8 cellular contexts compared by ENCODE assay signal in the genomic region with DNA sequence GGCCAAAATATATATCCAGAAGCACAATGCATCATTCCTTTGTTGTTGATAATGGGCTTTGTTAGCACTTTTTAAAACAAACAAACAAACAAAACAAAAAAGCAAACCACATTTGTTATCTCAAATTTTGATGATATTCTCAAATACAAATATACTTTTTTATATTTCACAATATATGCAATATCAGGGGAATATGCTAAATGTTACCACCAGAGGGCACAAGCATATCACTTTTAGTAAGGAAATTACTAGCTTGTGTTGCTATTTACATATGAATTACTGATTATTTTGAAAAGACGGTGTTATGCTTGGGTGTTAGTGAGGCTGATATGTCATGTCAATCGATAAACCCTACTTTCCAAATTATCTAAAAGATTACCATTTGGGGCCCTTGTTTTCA. TPM values are rescaled to one million over a fixed set of nuclear protein-coding genes. Genes with fewer than 3 reads are reported as not detected.
DNase-seq lines count a peak whose midpoint lies in the region; ATAC-seq, FAIRE-seq and TF ChIP-seq lines count a peak whose summit lies in the region.

No MANE protein-coding gene starts in this region.

- TF ChIP-seq POLR2A in HepG2 (IDR thresholded peaks at IDR 0.05; ENCODE audit: insufficient read depth in 1 of 2, low read depth in 2 of 2, low read length in 2 of 2): no peak

- intact Hi-C loops in Calu3 (cut with micrococcal nuclease; ENCODE audit: unreplicated experiment): loop anchor here (5.0 kb wide), 1 partner anchor 392 kb away; no protein-coding TSS in a partner anchor
- intact Hi-C loops in HepG2 (cut with micrococcal nuclease; ENCODE audit: unreplicated experiment): no loop called here

- no peaks in the 10 kb centered on the region for H3K4me1 Mint-ChIP-seq in Calu3 (ENCODE audit: low read depth, unreplicated experiment)

- CTCF ChIA-PET in Calu3 (lab: Charles Lee) (interaction anchor here (0.9 to 1.0 kb wide), 4 partner anchors 11 to 459 kb away, joined by 3 to 8 read pairs (median 4); no protein-coding TSS in a partner anchor), HEK293 (lab: Yijun Ruan, JAX) (interaction anchor here (0.6 to 4.8 kb wide), 28 partner anchors 8 to 1211 kb away, joined by 3 to 32 read pairs (median 3); partner anchors contain the start of genes CLDN2, NCBP2L and RIPPLY1), HepG2 (lab: Yijun Ruan, JAX; ENCODE audit: low intra/inter-chr PET ratio, low total read pairs) (interaction anchor here (1.4 kb wide), 1 partner anchor 86 kb away, joined by 6 read pairs; no protein-coding TSS in a partner anchor)

- H3K4me1 ChIP-seq in HEK293 (ENCODE audit: control insufficient read depth, insufficient read depth, low read length) (no peaks in the 10 kb centered on the region), HepG2 (ENCODE audit: insufficient read depth, low read length) (no peaks in the 10 kb centered on the region)

- 69% methylated on average over 2 of the region's 2 CpGs for WGBS in HepG2 (ENCODE audit: low lambda C conversion rate)

- no peaks in the 10 kb centered on the region for H3K27me3 Mint-ChIP-seq in Calu3 (ENCODE audit: unreplicated experiment)

- no peaks in the 10 kb centered on the region for H3K79me2 ChIP-seq in HepG2 (ENCODE audit: insufficient read depth, low read length)

- no peaks in the 10 kb centered on the region for H3K27me3 ChIP-seq in HepG2 (ENCODE audit: control insufficient read depth in 1 of 2, insufficient read depth in 2 of 2, low read length in 2 of 2)

- peak; percentile 9 for DNase-seq in Calu3
- peak; percentile 24 for DNase-seq in amniotic epithelial cell (ENCODE audit: low read depth)
- DNase-seq in HepG2 (ENCODE audit: low spot score): peak; percentile 4
- no peak for DNase-seq in occipital lobe (lab: John Stamatoyannopoulos, UW)
- no peak for DNase-seq in pons (ENCODE audit: low spot score)
- DNase-seq in NCI-H226: no peak

- POLR2A ChIA-PET in HEK293 (lab: Yijun Ruan, JAX): interaction anchor here (1.3 kb wide), 1 partner anchor 125 kb away, joined by 3 read pairs; no protein-coding TSS in a partner anchor
- POLR2A ChIA-PET in HepG2 (lab: Yijun Ruan, JAX): no interaction called here

- H2AFZ ChIP-seq in HepG2 (ENCODE audit: low read length): no peak overlapping the region

- H3K27ac ChIP-seq in HEK293 (ENCODE audit: extremely low read depth, low read depth, low read length) (no peak overlapping the region), HepG2 (ENCODE audit: extremely low read length, insufficient read depth, low read length) (no peak overlapping the region)

- no peaks in the 10 kb centered on the region for H3K36me3 Mint-ChIP-seq in Calu3 (ENCODE audit: insufficient read depth, unreplicated experiment)

- H3K4me2 ChIP-seq in HepG2 (ENCODE audit: low read depth, low read length): no peak overlapping the region

- no TSS peak for BruUV-seq in Calu3 (replicated peaks; lab: Mats Ljungman, UMichigan)
- no TSS peak for BruUV-seq in HepG2 (replicated peaks; lab: Mats Ljungman, UMichigan)

- H3K9ac ChIP-seq in HepG2 (ENCODE audit: insufficient read depth, low read depth, low read length): no peak overlapping the region

- no peaks in the 10 kb centered on the region for H3K9me3 Mint-ChIP-seq in Calu3 (ENCODE audit: low read depth, unreplicated experiment)

- no peak for TF ChIP-seq EP300 in HepG2 (IDR thresholded peaks at IDR 0.05; ENCODE audit: low read depth in 2 of 2, low read length in 2 of 2)
- no peak for TF ChIP-seq EP300 in HepG2 (CRISPR knock-in tag; IDR thresholded peaks at IDR 0.05; ENCODE audit: borderline replicate concordance)

- no peak for TF ChIP-seq RAD21 in HepG2 (CRISPR knock-in tag; IDR thresholded peaks at IDR 0.05)

- TF ChIP-seq CTCF in Calu3 (IDR thresholded peaks at IDR 0.05; ENCODE audit: unreplicated experiment) (peak; percentile 36), HEK293 (tag by site-specific recombination; IDR thresholded peaks at IDR 0.05) (no peak), HepG2 (CRISPR knock-in tag; IDR thresholded peaks at IDR 0.05) (peak; percentile 28)

- in situ Hi-C loops in HepG2 (cut with HindIII; ENCODE audit: extremely low pct_ligation_motif_present, low pct_unique_long_range_greater_than_20kb): no loop called here

- H4K20me1 ChIP-seq in HepG2 (ENCODE audit: insufficient read depth, low read length): no peaks in the 10 kb centered on the region

- H3K27ac Mint-ChIP-seq in Calu3 (ENCODE audit: unreplicated experiment): no peak overlapping the region

- H3K4me3 Mint-ChIP-seq in Calu3 (ENCODE audit: low read depth, unreplicated experiment): no peak overlapping the region

- H3K4me3 ChIP-seq in HEK293 (ENCODE audit: low read depth, low read length): no peak overlapping the region
- no peak overlapping the region for H3K4me3 ChIP-seq in HepG2 (replicated peaks in 1 of 3; ENCODE audit: insufficient read depth in 1 of 3, low read depth in 2 of 3, low read length in 3 of 3)

- no peak for FAIRE-seq in HepG2 (lab: Jason Lieb, UNC)

- ATAC-seq in HepG2: no peak
- ATAC-seq in GM19328 (IDR thresholded peaks at IDR 0.05; ENCODE audit: unreplicated experiment): no peak

- no peaks in the 10 kb centered on the region for H3K9me3 ChIP-seq in HEK293 (ENCODE audit: control insufficient read depth, insufficient read depth, low read depth, low read length)
- no peaks in the 10 kb centered on the region for H3K9me3 ChIP-seq in HepG2 (ENCODE audit: low read length)

- no peaks in the 10 kb centered on the region; a peak in 1 of 3 replicates for H3K36me3 ChIP-seq in HEK293 (ENCODE audit: control insufficient read depth in 2 of 2, insufficient read depth in 1 of 2, low read length in 2 of 2)
- no peaks in the 10 kb centered on the region; a peak in 1 of 5 replicates for H3K36me3 ChIP-seq in HepG2 (replicated peaks in 1 of 2; ENCODE audit: control insufficient read depth in 1 of 2, insufficient read depth in 2 of 2, low read length in 2 of 2)

TF ChIP-seq in HEK293, 187 proteins besides CTCF, POLR2A, EP300 and RAD21 (continues in another document):
- TF ChIP-seq ZNF660 (tag by site-specific recombination; IDR thresholded peaks at IDR 0.05): peak; percentile 64; the same call in 1 of the 2 replicates
- no peak for TF ChIP-seq ZNF549 (tag by site-specific recombination; IDR thresholded peaks at IDR 0.05)

TF ChIP-seq in HepG2, 621 proteins besides CTCF, POLR2A, EP300 and RAD21 (continues in another document):
- TF ChIP-seq CEBPB (IDR thresholded peaks at IDR 0.05; ENCODE audit: borderline replicate concordance, low read depth, low read length) (peak; percentile 43; the same call in 1 of the 2 replicates), CCAR2 (optimal IDR thresholded peaks at IDR 0.05; ENCODE audit: low read depth, low read length) (no peak)

RNA-seq across cellular contexts. Expression of gene RIPPLY1, which starts 29.1 kb away (rescaled TPM):
- 0.31 TPM in 1 of 2 replicates, not detected in the other for total RNA-seq in Calu3 (2022)
- 0.49 and 0.86 TPM in 2 replicates for total RNA-seq in HepG2 (2016; rRNA removed; fragmentation: Illumina TruSeq; extraction: Trizol)
- 0.26 TPM in 1 of 2 replicates, not detected in the other for total RNA-seq in HepG2 (2016; cell fraction: cytosol; rRNA removed; fragmentation: Illumina TruSeq; extraction: Trizol; ENCODE audit: low read depth)
- 0.39 and 0.43 TPM in 2 replicates for total RNA-seq in HepG2 (2016; cell fraction: insoluble cytoplasmic fraction; rRNA removed; fragmentation: Illumina TruSeq; extraction: Trizol)
- total RNA-seq in HepG2 (2016; cell fraction: membrane; rRNA removed; fragmentation: Illumina TruSeq; extraction: Trizol): 0.40 and 0.72 TPM in 2 replicates
- total RNA-seq in HepG2 (2016; cell fraction: nucleus; rRNA removed; fragmentation: Illumina TruSeq; extraction: Trizol): 0.87 TPM in 1 of 2 replicates, not detected in the other
- polyA plus RNA-seq in HepG2 (2011; rRNA removed): 0.33 and 0.41 TPM in 2 replicates
- polyA plus RNA-seq in HepG2 (2011; cell fraction: cytosol; rRNA removed): 0.21 and 0.54 TPM in 2 replicates
- 0.19 TPM in 1 of 2 replicates, not detected in the other for polyA plus RNA-seq in HepG2 (2011; cell fraction: nucleus; rRNA removed)
- polyA plus RNA-seq in HepG2 (2012): 0.25 and 0.40 TPM in 2 replicates
- polyA plus RNA-seq in HepG2 (2016; cell fraction: cytosol; fragmentation: Illumina TruSeq; extraction: Trizol; ENCODE audit: low read depth): 0.27 and 0.34 TPM in 2 replicates
- polyA plus RNA-seq in HepG2 (2016; cell fraction: insoluble cytoplasmic fraction; fragmentation: Illumina TruSeq; extraction: Trizol; ENCODE audit: low read depth): 0.35 and 0.63 TPM in 2 replicates
- polyA plus RNA-seq in HepG2 (2016; cell fraction: membrane; fragmentation: Illumina TruSeq; extraction: Trizol; ENCODE audit: low read depth): 0.42 and 0.45 TPM in 2 replicates
- 0.49 TPM in 1 of 2 replicates, not detected in the other for polyA plus RNA-seq in HepG2 (2016; cell fraction: nucleus; fragmentation: Illumina TruSeq; extraction: Trizol; ENCODE audit: insufficient read depth, low read depth)
- polyA minus RNA-seq in HepG2 (2011; rRNA and poly(A)+ RNA removed; ENCODE audit: low replicate concordance): 0.28 TPM in 1 of 2 replicates, not detected in the other
- not detected in 2 replicates for polyA minus RNA-seq in HepG2 (2011; cell fraction: cytosol; rRNA and poly(A)+ RNA removed)
- 0.64 TPM in 1 of 2 replicates, not detected in the other for polyA minus RNA-seq in HepG2 (2011; cell fraction: nucleus; rRNA and poly(A)+ RNA removed)
- total RNA-seq in occipital lobe: not detected

RNA-seq across cellular contexts. Expression of gene CLDN2, which starts 46.1 kb away (rescaled TPM):
- total RNA-seq in Calu3 (2022) (17.6 and 24.7 TPM in 2 replicates), HepG2 (2016; rRNA removed; fragmentation: Illumina TruSeq; extraction: Trizol) (1.1 and 1.5 TPM in 2 replicates), occipital lobe (not detected)
- total RNA-seq in HepG2 (2016; cell fraction: cytosol; rRNA removed; fragmentation: Illumina TruSeq; extraction: Trizol; ENCODE audit: low read depth): 0.20 and 0.26 TPM in 2 replicates
- 0.61 and 1.3 TPM in 2 replicates for total RNA-seq in HepG2 (2016; cell fraction: insoluble cytoplasmic fraction; rRNA removed; fragmentation: Illumina TruSeq; extraction: Trizol)
- 0.59 and 0.72 TPM in 2 replicates for total RNA-seq in HepG2 (2016; cell fraction: membrane; rRNA removed; fragmentation: Illumina TruSeq; extraction: Trizol)
- total RNA-seq in HepG2 (2016; cell fraction: nucleus; rRNA removed; fragmentation: Illumina TruSeq; extraction: Trizol): 1.3 and 1.6 TPM in 2 replicates
- 1.0 and 1.3 TPM in 2 replicates for polyA plus RNA-seq in HepG2 (2011; rRNA removed)
- 0.83 and 1.1 TPM in 2 replicates for polyA plus RNA-seq in HepG2 (2011; cell fraction: cytosol; rRNA removed)
- 0.55 and 0.59 TPM in 2 replicates for polyA plus RNA-seq in HepG2 (2011; cell fraction: nucleus; rRNA removed)
- polyA plus RNA-seq in HepG2 (2012): 0.47 and 0.85 TPM in 2 replicates
- 0.24 and 0.27 TPM in 2 replicates for polyA plus RNA-seq in HepG2 (2016; cell fraction: cytosol; fragmentation: Illumina TruSeq; extraction: Trizol; ENCODE audit: low read depth)
- 1.2 and 1.5 TPM in 2 replicates for polyA plus RNA-seq in HepG2 (2016; cell fraction: insoluble cytoplasmic fraction; fragmentation: Illumina TruSeq; extraction: Trizol; ENCODE audit: low read depth)
- polyA plus RNA-seq in HepG2 (2016; cell fraction: membrane; fragmentation: Illumina TruSeq; extraction: Trizol; ENCODE audit: low read depth): 0.60 and 0.61 TPM in 2 replicates
- 2.0 and 2.2 TPM in 2 replicates for polyA plus RNA-seq in HepG2 (2016; cell fraction: nucleus; fragmentation: Illumina TruSeq; extraction: Trizol; ENCODE audit: insufficient read depth, low read depth)
- 1.3 TPM in 1 of 2 replicates, not detected in the other for polyA minus RNA-seq in HepG2 (2011; rRNA and poly(A)+ RNA removed; ENCODE audit: low replicate concordance)
- polyA minus RNA-seq in HepG2 (2011; cell fraction: cytosol; rRNA and poly(A)+ RNA removed): 0.18 and 0.30 TPM in 2 replicates
- 0.26 and 0.50 TPM in 2 replicates for polyA minus RNA-seq in HepG2 (2011; cell fraction: nucleus; rRNA and poly(A)+ RNA removed)

Comparison
In these comparisons a context has a peak if more than half of its experiments do, and no peak if none do; other contexts are left out.
1. DNase-seq: peak in Calu3 (single experiment), amniotic epithelial cell (single experiment) and HepG2 (single experiment); none in occipital lobe (single experiment), pons (single experiment) and NCI-H226 (single experiment).